In the genomic region with DNA sequence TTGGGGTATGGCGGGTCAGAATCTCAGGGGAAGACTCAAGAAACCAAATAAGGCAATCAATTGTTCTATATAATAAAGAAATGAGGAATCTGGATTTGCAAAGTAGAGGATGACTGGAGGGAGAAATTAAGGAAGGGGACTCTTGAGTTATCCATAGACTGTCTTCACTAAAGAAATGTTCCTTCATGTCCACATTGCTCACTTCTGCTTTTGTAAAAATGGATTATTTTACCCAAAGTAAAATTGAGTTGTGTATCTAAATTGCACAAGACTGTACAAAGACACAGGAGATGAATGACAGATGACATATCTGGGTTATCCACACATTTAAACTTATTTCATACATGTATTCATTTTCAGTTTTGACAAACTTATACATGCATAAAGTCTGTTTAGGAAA, we compare ENCODE assay signal across 26 cellular contexts. TPM values are rescaled to one million over a fixed set of nuclear protein-coding genes. Genes with fewer than 3 reads are reported as not detected.
A peak's percentile ranks its signal among the peaks of the same experiment; 100 is the strongest.
DNase-seq lines count a peak whose midpoint lies in the region; ATAC-seq and TF ChIP-seq lines count a peak whose summit lies in the region.
"Had no signal": no experiment of that assay in that cellular context is flagged by ENCODE, and none has a peak within 500 bp of the region (broad histone marks: within the 10 kb centered on the region; RNA-seq: fewer than 3 reads in every experiment).

No MANE protein-coding gene starts in this region.

- 95 to 100% methylated on average over 1 of the region's 1 CpG for WGBS in body of pancreas, 2 donors

- intact Hi-C loops in body of pancreas (cut with DNase I): no loop called here

- H3K27me3 Mint-ChIP-seq in activated T-helper 17 cell treated with anti-CD3 and anti-CD28 coated beads, Interleukin-2, amount 50 U/mL, for 72 hours: no peaks in the 10 kb centered on the region
- H3K27me3 Mint-ChIP-seq: activated CD4-positive, alpha-beta T cell treated with anti-CD3 and anti-CD28 coated beads for 36 hours; naive thymus-derived CD8-positive, alpha-beta T cell had no signal

- H3K4me3 ChIP-seq in NB4 (ENCODE audit: low read depth, low read length): no peak overlapping the region
- no peak overlapping the region for H3K4me3 ChIP-seq in WERI-Rb-1 (ENCODE audit: low read depth, low read length)
- H3K4me3 ChIP-seq in body of pancreas: no peak overlapping the region
- H3K4me3 ChIP-seq: left ventricle myocardium inferior, MG63, SJSA1 had no signal

- TF ChIP-seq CTCF in NB4 (IDR thresholded peaks at IDR 0.05; ENCODE audit: low read depth, low read length): no peak
- TF ChIP-seq CTCF in WERI-Rb-1 (IDR thresholded peaks at IDR 0.05; ENCODE audit: low read depth, low read length): no peak
- TF ChIP-seq CTCF in body of pancreas (IDR thresholded peaks at IDR 0.05): no peak

- peak overlapping the region; percentile 35 for H3K4me3 Mint-ChIP-seq in activated T-helper 17 cell treated with anti-CD3 and anti-CD28 coated beads, Interleukin-2, amount 50 U/mL, for 72 hours
- H3K4me3 Mint-ChIP-seq: activated CD4-positive, alpha-beta T cell treated with anti-CD3 and anti-CD28 coated beads for 36 hours had no signal

- TF ChIP-seq POLR2A in NB4 (IDR thresholded peaks at IDR 0.05; ENCODE audit: extremely low read depth, insufficient read length) (no peak), body of pancreas (IDR thresholded peaks at IDR 0.05) (no peak)

- H3K9me3 Mint-ChIP-seq in activated T-helper 17 cell treated with anti-CD3 and anti-CD28 coated beads, Interleukin-2, amount 50 U/mL, for 72 hours: no peaks in the 10 kb centered on the region
- H3K9me3 Mint-ChIP-seq: naive thymus-derived CD8-positive, alpha-beta T cell had no signal

- peaks cover 6% of the 10 kb centered on the region for H3K36me3 Mint-ChIP-seq in activated T-helper 17 cell treated with anti-CD3 and anti-CD28 coated beads, Interleukin-2, amount 50 U/mL, for 72 hours (ENCODE audit: low read depth)

- H3K27ac Mint-ChIP-seq in activated T-helper 17 cell treated with anti-CD3 and anti-CD28 coated beads, Interleukin-2, amount 50 U/mL, for 72 hours: no peak overlapping the region
- H3K27ac Mint-ChIP-seq: activated CD4-positive, alpha-beta T cell treated with anti-CD3 and anti-CD28 coated beads for 36 hours had no signal

- H3K27ac ChIP-seq in WERI-Rb-1: no peak overlapping the region
- no peak overlapping the region for H3K27ac ChIP-seq in body of pancreas
- H3K27ac ChIP-seq: left ventricle myocardium inferior, SJSA1 had no signal

- H3K9me3 ChIP-seq in WERI-Rb-1 (ENCODE audit: severe bottlenecking) (no peaks in the 10 kb centered on the region), body of pancreas (no peaks in the 10 kb centered on the region)
- H3K9me3 ChIP-seq: left ventricle myocardium inferior, MG63, SJSA1 had no signal

- no peak for ATAC-seq in activated T-helper 17 cell treated with anti-CD3 and anti-CD28 coated beads, Interleukin-2, amount 50 U/mL, for 72 hours (replicated peaks)
- ATAC-seq in body of pancreas: no peak
- ATAC-seq: activated CD4-positive, alpha-beta T cell treated with anti-CD3 and anti-CD28 coated beads for 36 hours; naive thymus-derived CD8-positive, alpha-beta T cell had no signal

- DNase-seq in SKM-1 treated with dmso at 0.1 percent for 144 hours (lab: John Stamatoyannopoulos, UW; ENCODE audit: unreplicated experiment): peak; percentile 9
- DNase-seq in SKM-1 (lab: John Stamatoyannopoulos, UW; ENCODE audit: unreplicated experiment): no peak
- peak; percentile 53 for DNase-seq in NB4 (ENCODE audit: low read depth)
- no peak for DNase-seq in WERI-Rb-1
- DNase-seq in central memory CD4-positive, alpha-beta T cell: no peak
- DNase-seq in body of pancreas: no peak
- DNase-seq in LoVo (ENCODE audit: low spot score): no peak
- DNase-seq: 8988T; activated CD4-positive, alpha-beta T cell treated with anti-CD3 and anti-CD28 coated beads for 36 hours; activated gamma-delta T cell treated with Interleukin-2 at 50 U/mL for 16 hours; activated T-cell treated with anti-CD3 and anti-CD28 coated beads for 4 hours; cerebellar nuclear complex; DMS153; dorsolateral prefrontal cortex; HCEC 1CT; IMR-90; islet precursor cell; left ventricle myocardium inferior; MG63; naive thymus-derived CD8-positive, alpha-beta T cell; NCI-H146; nucleus accumbens; stimulated activated naive CD4-positive, alpha-beta T cell treated with Interleukin-2 at 50 U/mL for 16 hours; T-helper 2 cell had no signal

- peaks cover 51% of the 10 kb centered on the region for H3K4me1 Mint-ChIP-seq in activated T-helper 17 cell treated with anti-CD3 and anti-CD28 coated beads, Interleukin-2, amount 50 U/mL, for 72 hours

- H3K36me3 ChIP-seq in WERI-Rb-1 (no peaks in the 10 kb centered on the region; the same call in 1 of the 2 replicates), body of pancreas (replicated peaks in 1 of 2; ENCODE audit: insufficient read depth in 1 of 2, low read depth in 2 of 2) (no peaks in the 10 kb centered on the region)
- H3K36me3 ChIP-seq: left ventricle myocardium inferior, MG63, SJSA1 had no signal

- H3K4me1 ChIP-seq in body of pancreas: peaks cover 26% of the 10 kb centered on the region

- H3K27me3 ChIP-seq in WERI-Rb-1 (ENCODE audit: insufficient read depth, low read depth, severe bottlenecking) (no peaks in the 10 kb centered on the region), body of pancreas (no peaks in the 10 kb centered on the region)
- H3K27me3 ChIP-seq: dorsolateral prefrontal cortex, MG63, SJSA1 had no signal

RNA-seq across cellular contexts. Expression of a gene that starts 11.4 kb away (rescaled TPM):
- 10 to 100 TPM; 21.1 to 27.0 TPM for total RNA-seq in activated T-helper 17 cell treated with anti-CD3 and anti-CD28 coated beads, Interleukin-2, amount 50 U/mL, for 72 hours
- total RNA-seq in body of pancreas: 10 to 100 TPM; 17.1 to 37.9 TPM

Comparison
In these comparisons a context has a peak if more than half of its experiments do, and no peak if none do; other contexts are left out.
1. DNase-seq: peak in SKM-1 treated with dmso at 0.1 percent for 144 hours (single experiment) and NB4 (single experiment); none in SKM-1 (single experiment), WERI-Rb-1 (single experiment), central memory CD4-positive, alpha-beta T cell (single experiment), body of pancreas (0 of 4) and LoVo (single experiment).